ENCODE assay signal across 8 cellular contexts in genomic region chr18:21742323-21742687, GRCh38. TPM values are rescaled to one million over a fixed set of nuclear protein-coding genes. Genes with fewer than 3 reads are reported as not detected.
DNase-seq lines count a peak whose midpoint lies in the region; ATAC-seq and TF ChIP-seq lines count a peak whose summit lies in the region.

No MANE protein-coding gene starts in this region.

- no peaks in the 10 kb centered on the region for H3K9me3 ChIP-seq in iPS-18a (ENCODE audit: control insufficient read depth, low read depth, low read length)
- H3K9me3 ChIP-seq in stomach = no peaks in the 10 kb centered on the region
- H3K9me3 ChIP-seq in mucosa of descending colon = no peaks in the 10 kb centered on the region

- no peaks in the 10 kb centered on the region for H3K9me3 Mint-ChIP-seq in activated CD4-positive, alpha-beta T cell treated with anti-CD3 and anti-CD28 coated beads for 36 hours (ENCODE audit: low read depth)
- no peaks in the 10 kb centered on the region for H3K9me3 Mint-ChIP-seq in activated CD4-positive, alpha-beta memory T cell treated with anti-CD3 and anti-CD28 coated beads for 36 hours

- no peak for TF ChIP-seq EP300 in stomach (IDR thresholded peaks at IDR 0.05)

- POLR2A ChIA-PET in activated CD4-positive, alpha-beta T cell treated with anti-CD3 and anti-CD28 coated beads for 36 hours (lab: Charles Lee) = interaction anchor here (2.6 kb wide), 1 partner anchor 142 kb away, joined by 13 read pairs; the partner anchor contains the start of gene ESCO1
- POLR2A ChIA-PET in activated CD4-positive, alpha-beta memory T cell treated with anti-CD3 and anti-CD28 coated beads for 36 hours (lab: Charles Lee) = interaction anchor here (0.8 to 3.9 kb wide), 3 partner anchors 39 to 143 kb away, joined by 3 to 33 read pairs (median 4); partner anchors contain the start of gene ABHD3

- no peaks in the 10 kb centered on the region for H3K27me3 Mint-ChIP-seq in activated CD4-positive, alpha-beta T cell treated with anti-CD3 and anti-CD28 coated beads for 36 hours
- H3K27me3 Mint-ChIP-seq in activated CD4-positive, alpha-beta memory T cell treated with anti-CD3 and anti-CD28 coated beads for 36 hours = no peaks in the 10 kb centered on the region

- H3K9ac ChIP-seq in iPS-18a (ENCODE audit: low read length) = peak overlapping the region; percentile 83

- ATAC-seq in activated CD4-positive, alpha-beta T cell treated with anti-CD3 and anti-CD28 coated beads for 36 hours = no peak
- ATAC-seq in mucosa of descending colon (no peak), HG02623 (IDR thresholded peaks at IDR 0.05; ENCODE audit: unreplicated experiment) (no peak)

- H3K36me3 Mint-ChIP-seq in activated CD4-positive, alpha-beta T cell treated with anti-CD3 and anti-CD28 coated beads for 36 hours (ENCODE audit: low read depth) = peaks cover 2% of the 10 kb centered on the region
- peaks cover 2% of the 10 kb centered on the region for H3K36me3 Mint-ChIP-seq in activated CD4-positive, alpha-beta memory T cell treated with anti-CD3 and anti-CD28 coated beads for 36 hours

- CTCF ChIA-PET in activated CD4-positive, alpha-beta T cell treated with anti-CD3 and anti-CD28 coated beads for 36 hours (lab: Charles Lee) = interaction anchor here (0.5 to 1.3 kb wide), 5 partner anchors 27 to 142 kb away, joined by 3 to 5 read pairs (median 4); partner anchors contain the start of gene ESCO1
- CTCF ChIA-PET in activated CD4-positive, alpha-beta memory T cell treated with anti-CD3 and anti-CD28 coated beads for 36 hours (lab: Charles Lee) = interaction anchor here (0.9 to 4.6 kb wide), 4 partner anchors 15 to 142 kb away, joined by 4 to 28 read pairs (median 4); partner anchors contain the start of genes ESCO1 and SNRPD1

- H3K4me3 ChIP-seq in iPS-18a (ENCODE audit: low read length) (peak overlapping the region; percentile 88), stomach (peak overlapping the region; percentile 78 to 98 (median 92)), mucosa of descending colon (no peak overlapping the region)

- intact Hi-C loops in activated CD4-positive, alpha-beta T cell treated with anti-CD3 and anti-CD28 coated beads for 36 hours (cut with DNase I, micrococcal nuclease) = loop anchor here in 1 of 2 experiments (5.0 kb wide), 2 partner anchors 60 to 145 kb away; no protein-coding TSS in a partner anchor
- intact Hi-C loops in activated CD4-positive, alpha-beta memory T cell treated with anti-CD3 and anti-CD28 coated beads for 36 hours (cut with micrococcal nuclease) = loop anchor here (5.0 to 10.0 kb wide), 2 partner anchors 1692 to 1845 kb away; partner anchors contain the start of gene NPC1
- intact Hi-C loops in stomach (cut with DNase I; ENCODE audit: low total_unique reads) (loop anchor here (10.0 kb wide), 1 partner anchor 128 kb away; the partner anchor contains the start of gene SNRPD1), mucosa of descending colon (cut with DNase I, micrococcal nuclease) (no loop called here)

- H3K4me1 ChIP-seq in iPS-18a (ENCODE audit: control insufficient read depth, low read depth, low read length) (peaks cover 34% of the 10 kb centered on the region), stomach (peaks cover 3 to 61% (median 35%) of the 10 kb centered on the region in 4 donors), mucosa of descending colon (ENCODE audit: low read depth) (peaks cover 3% of the 10 kb centered on the region)

- H3K27ac ChIP-seq in iPS-18a (ENCODE audit: low read length) (no peak overlapping the region), stomach (peak overlapping the region in 3 of 5 donors; percentile 98 to 99 (median 98))

- TF ChIP-seq POLR2A in stomach (IDR thresholded peaks at IDR 0.05) = no peak

- 64 to 69% (median 67%) methylated on average over 5 of the region's 5 CpGs for WGBS in stomach, 5 donors

- H3K36me3 ChIP-seq in iPS-18a (ENCODE audit: control insufficient read depth, low read depth, low read length) (no peaks in the 10 kb centered on the region), stomach (no peaks in the 10 kb centered on the region), mucosa of descending colon (ENCODE audit: low read depth) (no peaks in the 10 kb centered on the region)

- TF ChIP-seq CTCF in stomach (IDR thresholded peaks at IDR 0.05) (no peak), mucosa of descending colon (IDR thresholded peaks at IDR 0.05) (no peak)

- H3K27me3 ChIP-seq in iPS-18a (ENCODE audit: control insufficient read depth, insufficient read depth, low read length) (no peaks in the 10 kb centered on the region), stomach (no peaks in the 10 kb centered on the region)

- peak; percentile 23 for DNase-seq in activated CD4-positive, alpha-beta T cell treated with anti-CD3 and anti-CD28 coated beads for 36 hours
- no peak for DNase-seq in activated CD4-positive, alpha-beta T cell treated with anti-CD3 and anti-CD28 coated beads for 1 hour
- no peak for DNase-seq in activated CD4-positive, alpha-beta memory T cell treated with anti-CD3 and anti-CD28 coated beads for 36 hours
- DNase-seq in stomach (no peak), mucosa of descending colon (no peak), NCI-H510A (lab: John Stamatoyannopoulos, UW) (no peak)

- peak overlapping the region; percentile 67 for H3K27ac Mint-ChIP-seq in activated CD4-positive, alpha-beta T cell treated with anti-CD3 and anti-CD28 coated beads for 36 hours
- H3K27ac Mint-ChIP-seq in activated CD4-positive, alpha-beta memory T cell treated with anti-CD3 and anti-CD28 coated beads for 36 hours = peak overlapping the region; percentile 69

- H3K4me3 Mint-ChIP-seq in activated CD4-positive, alpha-beta T cell treated with anti-CD3 and anti-CD28 coated beads for 36 hours = peak overlapping the region; percentile 77
- H3K4me3 Mint-ChIP-seq in activated CD4-positive, alpha-beta memory T cell treated with anti-CD3 and anti-CD28 coated beads for 36 hours = peak overlapping the region; percentile 83

- peaks cover 53% of the 10 kb centered on the region for H3K4me1 Mint-ChIP-seq in activated CD4-positive, alpha-beta T cell treated with anti-CD3 and anti-CD28 coated beads for 36 hours
- peaks cover 49% of the 10 kb centered on the region for H3K4me1 Mint-ChIP-seq in activated CD4-positive, alpha-beta memory T cell treated with anti-CD3 and anti-CD28 coated beads for 36 hours (ENCODE audit: low read depth)

RNA-seq across cellular contexts. Expression of gene MIB1, which starts 1.7 kb away (rescaled TPM):
- total RNA-seq in activated CD4-positive, alpha-beta T cell treated with anti-CD3 and anti-CD28 coated beads for 36 hours = 10 to 100 TPM; 24.7 to 33.6 TPM
- total RNA-seq in activated CD4-positive, alpha-beta memory T cell treated with anti-CD3 and anti-CD28 coated beads for 36 hours = 10 to 100 TPM; 40.8 to 43.5 TPM
- total RNA-seq in stomach = 10 to 100 TPM; 10.4 to 83.5 (median 18.7) TPM
- 1 to 10 TPM; 4.4 to 5.7 (median 5.3) TPM for polyA plus RNA-seq in stomach
- 10 to 100 TPM; 29.0 to 45.1 (median 33.1) TPM for total RNA-seq in mucosa of descending colon

RNA-seq across cellular contexts. Expression of gene ABHD3, which starts 37.7 kb away (rescaled TPM):
- 10 to 100 TPM; 13.7 to 14.3 TPM for total RNA-seq in activated CD4-positive, alpha-beta T cell treated with anti-CD3 and anti-CD28 coated beads for 36 hours
- total RNA-seq in activated CD4-positive, alpha-beta memory T cell treated with anti-CD3 and anti-CD28 coated beads for 36 hours = 10 to 100 TPM; 18.7 to 22.1 TPM
- 10 to 100 TPM; 12.5 to 33.4 (median 24.3) TPM for total RNA-seq in stomach
- 10 to 100 TPM in 2 of 3 donors, 1 to 10 TPM in 1; 8.9 to 26.2 (median 10.2) TPM for polyA plus RNA-seq in stomach
- 100 to 1,000 TPM in 2 of 3 donors, 10 to 100 TPM in 1; 82.7 to 160 (median 150) TPM for total RNA-seq in mucosa of descending colon

Comparison
In these comparisons a context has a peak if more than half of its experiments do, and no peak if none do; other contexts are left out.
1. intact Hi-C loops: an anchor here in activated CD4-positive, alpha-beta memory T cell treated with anti-CD3 and anti-CD28 coated beads for 36 hours (5.0 to 10.0 kb wide) and stomach (10.0 kb wide); none called in mucosa of descending colon.